ENCODE assay signal across 22 cellular contexts in the genomic region with DNA sequence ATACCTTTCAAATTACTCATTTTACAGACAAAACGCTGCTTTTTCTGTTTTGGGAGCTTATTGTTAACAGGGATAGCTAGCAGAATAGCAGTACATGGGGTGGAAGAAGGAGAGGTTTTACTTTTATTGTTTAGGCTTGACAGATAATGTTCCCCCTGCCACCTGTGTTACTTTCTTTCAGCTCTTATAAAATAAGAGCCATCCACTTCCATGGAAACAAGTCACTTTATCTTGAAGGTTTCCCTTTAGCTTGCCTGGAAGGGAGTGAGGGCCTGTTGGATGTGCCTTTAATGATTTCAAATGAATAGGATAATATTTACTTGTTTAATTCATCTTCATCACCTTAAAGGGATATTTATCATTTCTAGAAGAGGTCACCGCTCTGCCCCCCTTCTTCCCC.
"Had no signal": no experiment of that assay in that cellular context is flagged by ENCODE, and none has a peak within 500 bp of the region (broad histone marks: within the 10 kb centered on the region; RNA-seq: fewer than 3 reads in every experiment).

No MANE protein-coding gene starts in this region.

- DNase-seq: IMR-90, Kasumi-1, NCI-H1092, NCI-H1105 treated with DMSO at 0.1 percent for 48 hours, NCI-H1436 treated with DMSO at 0.1 percent for 48 hours, NCI-H1694, NCI-H187 treated with DMSO at 0.1 percent for 48 hours, NCI-H2029 treated with DMSO at 0.1 percent for 48 hours, NCI-H2171, NCI-H226, NCI-H446, NCI-H510A, NCI-H524 treated with DMSO at 0.1 percent for 48 hours, NCI-H82, Right ventricle myocardium superior, RPMI8226, SIG-M5 had no signal

- H3K9ac ChIP-seq: KMS-11 had no signal

- FAIRE-seq: HepG2, RCC 7860 had no signal

- H3K4me1 ChIP-seq: SJSA1 had no signal

- H3K4me3 ChIP-seq: SJSA1, SK-N-MC had no signal

- H3K4me2 ChIP-seq: KMS-11 had no signal

- H3K27ac ChIP-seq: KMS-11, SJSA1, SK-N-MC had no signal

- H3K9me3 ChIP-seq: SJSA1 had no signal

- H3K27me3 ChIP-seq: SJSA1 had no signal

- ATAC-seq: HepG2 had no signal
